1 cellular context compared by ENCODE assay signal in the genomic region with DNA sequence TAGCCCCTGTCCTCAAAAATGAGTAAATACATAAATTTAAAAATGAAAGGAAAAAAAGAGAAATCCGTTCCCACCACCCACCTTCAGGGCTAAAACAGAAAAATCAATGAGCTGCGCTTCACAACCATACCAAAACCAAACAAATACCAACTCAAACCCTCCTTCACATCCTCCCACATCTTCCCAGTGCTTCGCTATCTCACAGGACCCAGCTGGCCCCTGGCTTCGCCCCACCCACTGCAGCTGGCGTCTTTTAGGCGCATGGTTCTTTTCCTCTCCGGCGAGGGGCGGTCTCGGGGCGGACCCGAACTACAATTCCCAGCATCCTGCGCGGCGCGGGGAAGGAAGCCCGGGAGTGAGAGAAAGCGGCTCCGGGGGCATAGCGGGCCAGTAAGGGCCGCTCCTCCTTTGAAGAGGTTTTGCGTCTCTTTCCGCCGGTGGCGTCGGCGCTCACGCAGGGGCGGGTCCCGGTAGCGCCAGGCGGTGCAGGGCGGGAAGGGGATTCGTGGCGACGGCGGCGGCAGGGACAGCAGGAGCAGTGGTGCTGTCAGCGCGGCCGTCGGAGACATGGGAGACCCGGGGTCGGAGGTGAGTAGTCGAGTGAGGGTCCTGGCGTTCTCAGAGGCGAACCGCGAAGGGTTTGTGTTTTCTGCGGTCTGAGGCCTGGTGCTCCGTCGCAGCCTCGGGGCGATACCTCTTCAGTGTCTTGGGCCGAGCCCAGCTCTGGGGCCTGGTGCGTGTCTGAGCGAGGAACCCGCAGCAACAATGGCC.
A peak's percentile ranks its signal among the peaks of the same experiment; 100 is the strongest.
TF ChIP-seq lines count a peak whose summit lies in the region.

A gene with protein sequence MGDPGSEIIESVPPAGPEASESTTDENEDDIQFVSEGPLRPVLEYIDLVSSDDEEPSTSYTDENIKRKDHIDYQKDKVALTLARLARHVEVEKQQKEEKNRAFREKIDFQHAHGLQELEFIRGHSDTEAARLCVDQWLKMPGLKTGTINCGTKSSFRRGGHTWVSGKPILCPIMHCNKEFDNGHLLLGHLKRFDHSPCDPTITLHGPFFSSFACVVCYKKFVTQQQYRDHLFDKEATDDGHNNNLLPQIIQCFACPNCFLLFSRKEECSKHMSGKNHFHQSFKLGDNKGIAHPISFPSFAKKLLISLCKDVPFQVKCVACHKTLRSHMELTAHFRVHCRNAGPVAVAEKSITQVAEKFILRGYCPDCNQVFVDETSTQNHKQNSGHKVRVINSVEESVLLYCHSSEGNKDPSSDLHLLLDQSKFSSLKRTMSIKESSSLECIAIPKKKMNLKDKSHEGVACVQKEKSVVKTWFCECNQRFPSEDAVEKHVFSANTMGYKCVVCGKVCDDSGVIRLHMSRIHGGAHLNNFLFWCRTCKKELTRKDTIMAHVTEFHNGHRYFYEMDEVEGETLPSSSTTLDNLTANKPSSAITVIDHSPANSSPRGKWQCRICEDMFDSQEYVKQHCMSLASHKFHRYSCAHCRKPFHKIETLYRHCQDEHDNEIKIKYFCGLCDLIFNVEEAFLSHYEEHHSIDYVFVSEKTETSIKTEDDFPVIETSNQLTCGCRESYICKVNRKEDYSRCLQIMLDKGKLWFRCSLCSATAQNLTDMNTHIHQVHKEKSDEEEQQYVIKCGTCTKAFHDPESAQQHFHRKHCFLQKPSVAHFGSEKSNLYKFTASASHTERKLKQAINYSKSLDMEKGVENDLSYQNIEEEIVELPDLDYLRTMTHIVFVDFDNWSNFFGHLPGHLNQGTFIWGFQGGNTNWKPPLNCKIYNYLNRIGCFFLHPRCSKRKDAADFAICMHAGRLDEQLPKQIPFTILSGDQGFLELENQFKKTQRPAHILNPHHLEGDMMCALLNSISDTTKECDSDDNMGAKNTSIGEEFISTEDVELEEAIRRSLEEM (plus strand): TSS at position 502 of the 771 bp plus-strand sequence. CDS start 66 bp downstream, at position 568.

TF ChIP-seq in HepG2, 621 proteins besides CTCF, POLR2A, EP300 and RAD21 (continued from another document and continues in another):
- TF ChIP-seq, protein P1, sequence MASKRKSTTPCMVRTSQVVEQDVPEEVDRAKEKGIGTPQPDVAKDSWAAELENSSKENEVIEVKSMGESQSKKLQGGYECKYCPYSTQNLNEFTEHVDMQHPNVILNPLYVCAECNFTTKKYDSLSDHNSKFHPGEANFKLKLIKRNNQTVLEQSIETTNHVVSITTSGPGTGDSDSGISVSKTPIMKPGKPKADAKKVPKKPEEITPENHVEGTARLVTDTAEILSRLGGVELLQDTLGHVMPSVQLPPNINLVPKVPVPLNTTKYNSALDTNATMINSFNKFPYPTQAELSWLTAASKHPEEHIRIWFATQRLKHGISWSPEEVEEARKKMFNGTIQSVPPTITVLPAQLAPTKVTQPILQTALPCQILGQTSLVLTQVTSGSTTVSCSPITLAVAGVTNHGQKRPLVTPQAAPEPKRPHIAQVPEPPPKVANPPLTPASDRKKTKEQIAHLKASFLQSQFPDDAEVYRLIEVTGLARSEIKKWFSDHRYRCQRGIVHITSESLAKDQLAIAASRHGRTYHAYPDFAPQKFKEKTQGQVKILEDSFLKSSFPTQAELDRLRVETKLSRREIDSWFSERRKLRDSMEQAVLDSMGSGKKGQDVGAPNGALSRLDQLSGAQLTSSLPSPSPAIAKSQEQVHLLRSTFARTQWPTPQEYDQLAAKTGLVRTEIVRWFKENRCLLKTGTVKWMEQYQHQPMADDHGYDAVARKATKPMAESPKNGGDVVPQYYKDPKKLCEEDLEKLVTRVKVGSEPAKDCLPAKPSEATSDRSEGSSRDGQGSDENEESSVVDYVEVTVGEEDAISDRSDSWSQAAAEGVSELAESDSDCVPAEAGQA (IDR thresholded peaks at IDR 0.05; ENCODE audit: low read depth), result peak; percentile 72
- TF ChIP-seq, protein P1 (CRISPR knock-in tag; IDR thresholded peaks at IDR 0.05; ENCODE audit: borderline replicate concordance), result no peak
- no peak; the same call in 1 of the 2 replicates for TF ChIP-seq PPARG (CRISPR knock-in tag; conservative IDR thresholded peaks at IDR 0.05)
- TF ChIP-seq, protein P2, sequence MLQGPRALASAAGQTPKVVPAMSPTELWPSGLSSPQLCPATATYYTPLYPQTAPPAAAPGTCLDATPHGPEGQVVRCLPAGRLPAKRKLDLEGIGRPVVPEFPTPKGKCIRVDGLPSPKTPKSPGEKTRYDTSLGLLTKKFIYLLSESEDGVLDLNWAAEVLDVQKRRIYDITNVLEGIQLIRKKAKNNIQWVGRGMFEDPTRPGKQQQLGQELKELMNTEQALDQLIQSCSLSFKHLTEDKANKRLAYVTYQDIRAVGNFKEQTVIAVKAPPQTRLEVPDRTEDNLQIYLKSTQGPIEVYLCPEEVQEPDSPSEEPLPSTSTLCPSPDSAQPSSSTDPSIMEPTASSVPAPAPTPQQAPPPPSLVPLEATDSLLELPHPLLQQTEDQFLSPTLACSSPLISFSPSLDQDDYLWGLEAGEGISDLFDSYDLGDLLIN (CRISPR knock-in tag; IDR thresholded peaks at IDR 0.05; ENCODE audit: borderline replicate concordance), result no peak; the same call in 1 of the 2 replicates
- TF ChIP-seq, protein P3, sequence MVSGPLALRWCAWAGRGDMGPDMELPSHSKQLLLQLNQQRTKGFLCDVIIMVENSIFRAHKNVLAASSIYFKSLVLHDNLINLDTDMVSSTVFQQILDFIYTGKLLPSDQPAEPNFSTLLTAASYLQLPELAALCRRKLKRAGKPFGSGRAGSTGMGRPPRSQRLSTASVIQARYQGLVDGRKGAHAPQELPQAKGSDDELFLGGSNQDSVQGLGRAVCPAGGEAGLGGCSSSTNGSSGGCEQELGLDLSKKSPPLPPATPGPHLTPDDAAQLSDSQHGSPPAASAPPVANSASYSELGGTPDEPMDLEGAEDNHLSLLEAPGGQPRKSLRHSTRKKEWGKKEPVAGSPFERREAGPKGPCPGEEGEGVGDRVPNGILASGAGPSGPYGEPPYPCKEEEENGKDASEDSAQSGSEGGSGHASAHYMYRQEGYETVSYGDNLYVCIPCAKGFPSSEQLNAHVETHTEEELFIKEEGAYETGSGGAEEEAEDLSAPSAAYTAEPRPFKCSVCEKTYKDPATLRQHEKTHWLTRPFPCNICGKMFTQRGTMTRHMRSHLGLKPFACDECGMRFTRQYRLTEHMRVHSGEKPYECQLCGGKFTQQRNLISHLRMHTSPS (CRISPR knock-in tag; IDR thresholded peaks at IDR 0.05; ENCODE audit: low read depth), result no peak
- TF ChIP-seq HNF4G (IDR thresholded peaks at IDR 0.05; ENCODE audit: borderline replicate concordance, low read depth, low read length), result no peak
- TF ChIP-seq HNF4G (CRISPR knock-in tag; IDR thresholded peaks at IDR 0.05; ENCODE audit: borderline replicate concordance, low read depth), result no peak
- peak; percentile 72; the same call in 1 of the 2 replicates for TF ChIP-seq ZNF138 (CRISPR knock-in tag; IDR thresholded peaks at IDR 0.05; ENCODE audit: low read depth)
- TF ChIP-seq EED (CRISPR knock-in tag; IDR thresholded peaks at IDR 0.05), result peak; percentile 23; the same call in 1 of the 2 replicates
- peak; percentile 94 for TF ChIP-seq POGZ (CRISPR knock-in tag; IDR thresholded peaks at IDR 0.05)
- TF ChIP-seq ZNF816 (CRISPR knock-in tag; IDR thresholded peaks at IDR 0.05; ENCODE audit: borderline replicate concordance), result peak; percentile 82; the same call in 1 of the 2 replicates
- peak; percentile 86 for TF ChIP-seq ZNF335 (CRISPR knock-in tag; IDR thresholded peaks at IDR 0.05)
- TF ChIP-seq NFE2 (CRISPR knock-in tag; IDR thresholded peaks at IDR 0.05), result no peak
- TF ChIP-seq, protein P4, sequence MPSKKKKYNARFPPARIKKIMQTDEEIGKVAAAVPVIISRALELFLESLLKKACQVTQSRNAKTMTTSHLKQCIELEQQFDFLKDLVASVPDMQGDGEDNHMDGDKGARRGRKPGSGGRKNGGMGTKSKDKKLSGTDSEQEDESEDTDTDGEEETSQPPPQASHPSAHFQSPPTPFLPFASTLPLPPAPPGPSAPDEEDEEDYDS (CRISPR knock-in tag; IDR thresholded peaks at IDR 0.05), result peak; percentile 86
- TF ChIP-seq ZNF552 (CRISPR knock-in tag; IDR thresholded peaks at IDR 0.05; ENCODE audit: borderline replicate concordance), result no peak
- TF ChIP-seq HHEX (CRISPR knock-in tag; IDR thresholded peaks at IDR 0.05), result no peak
- TF ChIP-seq ZSCAN22 (CRISPR knock-in tag; IDR thresholded peaks at IDR 0.05), result no peak
- TF ChIP-seq, protein P5, sequence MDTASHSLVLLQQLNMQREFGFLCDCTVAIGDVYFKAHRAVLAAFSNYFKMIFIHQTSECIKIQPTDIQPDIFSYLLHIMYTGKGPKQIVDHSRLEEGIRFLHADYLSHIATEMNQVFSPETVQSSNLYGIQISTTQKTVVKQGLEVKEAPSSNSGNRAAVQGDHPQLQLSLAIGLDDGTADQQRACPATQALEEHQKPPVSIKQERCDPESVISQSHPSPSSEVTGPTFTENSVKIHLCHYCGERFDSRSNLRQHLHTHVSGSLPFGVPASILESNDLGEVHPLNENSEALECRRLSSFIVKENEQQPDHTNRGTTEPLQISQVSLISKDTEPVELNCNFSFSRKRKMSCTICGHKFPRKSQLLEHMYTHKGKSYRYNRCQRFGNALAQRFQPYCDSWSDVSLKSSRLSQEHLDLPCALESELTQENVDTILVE (CRISPR knock-in tag; IDR thresholded peaks at IDR 0.05), result peak; percentile 98
- TF ChIP-seq MTF1 (CRISPR knock-in tag; IDR thresholded peaks at IDR 0.05), result no peak
- peak; percentile 63 for TF ChIP-seq HNRNPK (IDR thresholded peaks at IDR 0.05; ENCODE audit: low read depth, low read length, poor library complexity, severe bottlenecking)
- no peak; the same call in 1 of the 2 replicates for TF ChIP-seq ZFP90 (CRISPR knock-in tag; IDR thresholded peaks at IDR 0.05; ENCODE audit: borderline replicate concordance)
- TF ChIP-seq NONO (IDR thresholded peaks at IDR 0.05), result no peak
- TF ChIP-seq NONO (CRISPR knock-in tag; conservative IDR thresholded peaks at IDR 0.05), result peak; percentile 94
- TF ChIP-seq SETDB1 (CRISPR knock-in tag; IDR thresholded peaks at IDR 0.05; ENCODE audit: borderline replicate concordance), result no peak
- TF ChIP-seq HOXD1 (CRISPR knock-in tag; IDR thresholded peaks at IDR 0.05), result peak; percentile 80
- no peak for TF ChIP-seq ZBTB1 (CRISPR knock-in tag; IDR thresholded peaks at IDR 0.05; ENCODE audit: borderline replicate concordance)
- TF ChIP-seq, protein P6, sequence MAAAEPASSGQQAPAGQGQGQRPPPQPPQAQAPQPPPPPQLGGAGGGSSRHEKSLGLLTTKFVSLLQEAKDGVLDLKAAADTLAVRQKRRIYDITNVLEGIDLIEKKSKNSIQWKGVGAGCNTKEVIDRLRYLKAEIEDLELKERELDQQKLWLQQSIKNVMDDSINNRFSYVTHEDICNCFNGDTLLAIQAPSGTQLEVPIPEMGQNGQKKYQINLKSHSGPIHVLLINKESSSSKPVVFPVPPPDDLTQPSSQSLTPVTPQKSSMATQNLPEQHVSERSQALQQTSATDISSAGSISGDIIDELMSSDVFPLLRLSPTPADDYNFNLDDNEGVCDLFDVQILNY (CRISPR knock-in tag; conservative IDR thresholded peaks at IDR 0.05), result peak; percentile 96
- TF ChIP-seq, protein P7, sequence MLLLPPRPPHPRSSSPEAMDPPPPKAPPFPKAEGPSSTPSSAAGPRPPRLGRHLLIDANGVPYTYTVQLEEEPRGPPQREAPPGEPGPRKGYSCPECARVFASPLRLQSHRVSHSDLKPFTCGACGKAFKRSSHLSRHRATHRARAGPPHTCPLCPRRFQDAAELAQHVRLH (CRISPR knock-in tag; IDR thresholded peaks at IDR 0.05; ENCODE audit: borderline replicate concordance, low read depth), result peak; percentile 84
- TF ChIP-seq, protein P8, sequence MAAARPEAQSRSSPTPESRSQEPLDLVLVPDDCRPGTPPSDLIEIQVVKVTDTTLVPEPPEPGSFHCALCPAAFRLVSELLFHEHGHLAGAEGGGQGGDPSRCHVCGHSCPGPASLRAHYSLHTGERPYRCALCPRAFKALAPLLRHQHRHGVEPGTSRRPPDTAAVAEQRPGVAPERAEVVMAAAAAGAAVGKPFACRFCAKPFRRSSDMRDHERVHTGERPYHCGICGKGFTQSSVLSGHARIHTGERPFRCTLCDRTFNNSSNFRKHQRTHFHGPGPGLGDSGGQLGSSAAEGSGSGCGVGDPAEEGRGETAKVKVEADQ (CRISPR knock-in tag; IDR thresholded peaks at IDR 0.05; ENCODE audit: borderline replicate concordance), result peak; percentile 69; the same call in 1 of the 2 replicates
- TF ChIP-seq, protein P9, sequence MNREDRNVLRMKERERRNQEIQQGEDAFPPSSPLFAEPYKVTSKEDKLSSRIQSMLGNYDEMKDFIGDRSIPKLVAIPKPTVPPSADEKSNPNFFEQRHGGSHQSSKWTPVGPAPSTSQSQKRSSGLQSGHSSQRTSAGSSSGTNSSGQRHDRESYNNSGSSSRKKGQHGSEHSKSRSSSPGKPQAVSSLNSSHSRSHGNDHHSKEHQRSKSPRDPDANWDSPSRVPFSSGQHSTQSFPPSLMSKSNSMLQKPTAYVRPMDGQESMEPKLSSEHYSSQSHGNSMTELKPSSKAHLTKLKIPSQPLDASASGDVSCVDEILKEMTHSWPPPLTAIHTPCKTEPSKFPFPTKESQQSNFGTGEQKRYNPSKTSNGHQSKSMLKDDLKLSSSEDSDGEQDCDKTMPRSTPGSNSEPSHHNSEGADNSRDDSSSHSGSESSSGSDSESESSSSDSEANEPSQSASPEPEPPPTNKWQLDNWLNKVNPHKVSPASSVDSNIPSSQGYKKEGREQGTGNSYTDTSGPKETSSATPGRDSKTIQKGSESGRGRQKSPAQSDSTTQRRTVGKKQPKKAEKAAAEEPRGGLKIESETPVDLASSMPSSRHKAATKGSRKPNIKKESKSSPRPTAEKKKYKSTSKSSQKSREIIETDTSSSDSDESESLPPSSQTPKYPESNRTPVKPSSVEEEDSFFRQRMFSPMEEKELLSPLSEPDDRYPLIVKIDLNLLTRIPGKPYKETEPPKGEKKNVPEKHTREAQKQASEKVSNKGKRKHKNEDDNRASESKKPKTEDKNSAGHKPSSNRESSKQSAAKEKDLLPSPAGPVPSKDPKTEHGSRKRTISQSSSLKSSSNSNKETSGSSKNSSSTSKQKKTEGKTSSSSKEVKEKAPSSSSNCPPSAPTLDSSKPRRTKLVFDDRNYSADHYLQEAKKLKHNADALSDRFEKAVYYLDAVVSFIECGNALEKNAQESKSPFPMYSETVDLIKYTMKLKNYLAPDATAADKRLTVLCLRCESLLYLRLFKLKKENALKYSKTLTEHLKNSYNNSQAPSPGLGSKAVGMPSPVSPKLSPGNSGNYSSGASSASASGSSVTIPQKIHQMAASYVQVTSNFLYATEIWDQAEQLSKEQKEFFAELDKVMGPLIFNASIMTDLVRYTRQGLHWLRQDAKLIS (CRISPR knock-in tag; IDR thresholded peaks at IDR 0.05), result no peak
- TF ChIP-seq ZNF207 (IDR thresholded peaks at IDR 0.05; ENCODE audit: borderline replicate concordance), result no peak
- no peak; the same call in 1 of the 2 replicates for TF ChIP-seq ZNF572 (CRISPR knock-in tag; IDR thresholded peaks at IDR 0.05)
